34 cellular contexts compared by ENCODE assay signal in genomic region chr13:63420685-63421084, GRCh38.
"Had no signal": no experiment of that assay in that cellular context is flagged by ENCODE, and none has a peak within 500 bp of the region (broad histone marks: within the 10 kb centered on the region; RNA-seq: fewer than 3 reads in every experiment).

No MANE protein-coding gene starts in this region.

- H3K4me3 ChIP-seq: MG63 had no signal

- H3K36me3 ChIP-seq: MG63 had no signal

- DNase-seq: MG63, MM.1S, MV-4-11, NCI-H1048, NCI-H1092, NCI-H1092 treated with DMSO at 0.1 percent for 48 hours, NCI-H1105, NCI-H1105 treated with DMSO at 0.1 percent for 48 hours, NCI-H1417 treated with DMSO at 0.1 percent for 48 hours, NCI-H1436, NCI-H1436 treated with DMSO at 0.1 percent for 48 hours, NCI-H146, NCI-H1694, NCI-H1694 treated with DMSO at 0.1 percent for 48 hours, NCI-H187, NCI-H187 treated with DMSO at 0.1 percent for 48 hours, NCI-H1930, NCI-H2029, NCI-H2029 treated with DMSO at 0.1 percent for 48 hours, NCI-H2081, NCI-H2081 treated with DMSO at 0.1 percent for 48 hours, NCI-H2107, NCI-H2171, NCI-H2171 treated with DMSO at 0.1 percent for 48 hours, NCI-H2227 treated with DMSO at 0.1 percent for 48 hours, NCI-H226, NCI-H345, NCI-H446, NCI-H446 treated with DMSO at 0.1 percent for 48 hours, NCI-H510A, NCI-H510A treated with DMSO at 0.1 percent for 48 hours, NCI-H524, NCI-H524 treated with DMSO at 0.1 percent for 48 hours, NCI-H526 had no signal

- H3K27me3 ChIP-seq: MG63 had no signal

- H3K9me3 ChIP-seq: MG63 had no signal
